8 cellular contexts compared by ENCODE assay signal in the genomic region with DNA sequence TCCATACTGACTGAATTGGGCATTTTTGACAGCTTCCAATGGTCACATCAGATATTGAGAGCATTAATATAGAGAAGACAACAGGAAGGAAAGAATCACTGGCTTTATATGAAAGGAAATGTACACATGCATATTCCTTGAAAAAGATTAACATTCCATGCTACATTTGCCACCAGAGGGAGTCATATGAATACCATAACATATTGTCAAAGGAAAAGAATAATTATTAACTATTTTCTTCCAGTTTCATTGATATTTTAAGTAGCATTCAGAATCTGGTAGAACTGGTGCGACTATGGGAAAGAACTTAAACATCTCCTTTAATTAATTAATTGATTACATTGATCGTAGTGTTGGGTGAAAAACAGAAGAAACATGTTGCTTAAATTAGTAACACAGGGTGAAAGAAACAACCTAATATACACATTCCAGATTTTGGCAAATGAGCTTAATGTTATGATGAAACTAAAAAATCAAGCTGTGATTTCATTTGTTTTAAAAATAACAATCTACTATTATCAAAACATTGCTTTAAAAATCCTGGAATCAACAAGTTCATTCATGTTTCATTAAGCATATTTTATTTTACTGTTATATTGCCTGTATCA.
DNase-seq lines count a peak whose midpoint lies in the region; ATAC-seq and TF ChIP-seq lines count a peak whose summit lies in the region.

No MANE protein-coding gene starts in this region.

- no peaks in the 10 kb centered on the region for H3K4me1 ChIP-seq in Karpas-422 (ENCODE audit: low read length)

- no peak overlapping the region for H3K27ac Mint-ChIP-seq in neural crest cell (ENCODE audit: unreplicated experiment)

- no peaks in the 10 kb centered on the region for H3K36me3 ChIP-seq in Karpas-422 (ENCODE audit: insufficient read depth, low read length)

- no peaks in the 10 kb centered on the region for H3K27me3 ChIP-seq in Karpas-422 (ENCODE audit: low read length)

- H3K4me2 ChIP-seq in Karpas-422 (ENCODE audit: low read depth, low read length, poor library complexity, severe bottlenecking): no peak overlapping the region

- TF ChIP-seq CTCF in neural crest cell (conservative IDR thresholded peaks at IDR 0.05): peak; percentile 74

- no peaks in the 10 kb centered on the region for H3K36me3 Mint-ChIP-seq in neural crest cell (ENCODE audit: low read depth)

- H3K79me2 ChIP-seq in Karpas-422 (ENCODE audit: low read length): no peaks in the 10 kb centered on the region

- H3K4me3 Mint-ChIP-seq in neural crest cell: no peak overlapping the region

- H3K27me3 Mint-ChIP-seq in neural crest cell (ENCODE audit: low read depth): no peaks in the 10 kb centered on the region

- DNase-seq in EH (ENCODE audit: low read depth) (peak; percentile 52), NAMALWA (ENCODE audit: low spot score) (peak; percentile 48), cerebellum (ENCODE audit: low spot score) (peak; percentile 32), neural crest cell (ENCODE audit: low read depth, low spot score) (no peak), ureter (ENCODE audit: low spot score) (no peak), Karpas-422 (no peak), GM19240 (ENCODE audit: insufficient read length, low spot score) (no peak)

- no peak overlapping the region for H3K9ac ChIP-seq in Karpas-422 (ENCODE audit: low read length)

- no peaks in the 10 kb centered on the region for H3K4me1 Mint-ChIP-seq in neural crest cell

- no peak for ATAC-seq in esophagus mucosa

- H3K9me3 ChIP-seq in Karpas-422 (ENCODE audit: low read length): no peaks in the 10 kb centered on the region

- H3K9me2 ChIP-seq in Karpas-422 (replicated peaks; ENCODE audit: insufficient read depth, low read length): no peaks in the 10 kb centered on the region

- H2AFZ ChIP-seq in Karpas-422 (ENCODE audit: low read length): no peak overlapping the region

- H3K4me3 ChIP-seq in Karpas-422 (ENCODE audit: low read length): no peak overlapping the region

- H3K27ac ChIP-seq in Karpas-422 (ENCODE audit: low read length): no peak overlapping the region

- H4K20me1 ChIP-seq in Karpas-422 (ENCODE audit: insufficient read depth, low read depth, low read length): no peaks in the 10 kb centered on the region

- H3K9me3 Mint-ChIP-seq in neural crest cell: peaks cover 2% of the 10 kb centered on the region

Comparison
In these comparisons a context has a peak if more than half of its experiments do, and no peak if none do; other contexts are left out.
1. DNase-seq: peak in EH (single experiment), NAMALWA (single experiment) and cerebellum (single experiment); none in neural crest cell (single experiment), ureter (single experiment), Karpas-422 (single experiment) and GM19240 (single experiment).